8 cellular contexts compared by ENCODE assay signal in the genomic region with DNA sequence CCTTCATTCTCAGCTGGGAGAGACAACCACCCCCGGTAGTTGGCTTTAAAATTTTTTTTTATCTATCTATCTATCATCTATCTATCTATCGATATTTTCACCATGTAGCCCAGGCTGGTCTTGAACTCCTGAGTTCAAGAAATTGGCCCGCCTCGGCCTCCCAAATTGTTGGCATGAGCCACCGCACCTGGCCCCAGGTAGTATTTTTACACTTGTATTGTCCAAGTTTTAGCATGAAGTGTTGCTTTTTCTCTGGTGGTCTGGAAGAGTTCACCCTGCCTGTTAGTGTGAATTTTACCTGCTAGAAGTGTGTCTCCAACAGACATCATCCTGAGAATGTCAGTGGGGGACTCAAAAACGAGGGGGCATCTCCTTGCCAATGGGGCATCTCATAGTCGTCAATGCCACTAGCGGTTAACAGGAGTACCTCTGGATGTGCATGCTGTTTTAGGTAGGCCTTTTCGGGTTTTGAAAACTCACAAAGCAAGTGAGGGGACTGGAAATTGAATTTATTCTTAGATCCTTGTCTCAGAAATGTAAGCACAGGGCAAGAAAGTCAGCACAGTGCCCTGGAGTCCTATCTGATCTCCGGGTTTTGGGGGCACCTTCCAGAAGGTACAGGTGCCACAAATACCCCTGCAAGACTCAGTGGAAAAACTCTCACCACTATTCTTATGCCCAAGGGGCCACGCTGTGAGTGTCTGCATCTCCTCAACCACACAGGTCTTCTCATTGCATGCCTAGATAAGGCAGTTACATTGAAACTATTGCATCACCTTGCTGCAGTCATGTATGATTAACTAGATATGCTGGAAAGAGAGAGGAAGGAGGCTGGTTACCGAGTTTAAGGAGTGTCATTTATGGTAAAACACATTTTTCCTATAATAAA. TPM values are rescaled to one million over a fixed set of nuclear protein-coding genes. Genes with fewer than 3 reads are reported as not detected.
DNase-seq lines count a peak whose midpoint lies in the region; ATAC-seq and TF ChIP-seq lines count a peak whose summit lies in the region.

No MANE protein-coding gene starts in this region.

- no peak for TF ChIP-seq CTCF in CD4-positive, alpha-beta T cell (IDR thresholded peaks at IDR 0.05)

- peak; percentile 37 for ATAC-seq in CD4-positive, alpha-beta T cell (ENCODE audit: poor library complexity)
- ATAC-seq in GM19397 (IDR thresholded peaks at IDR 0.05; ENCODE audit: unreplicated experiment), result peak; percentile 75
- ATAC-seq in HG03432 (IDR thresholded peaks at IDR 0.05; ENCODE audit: unreplicated experiment), result peak; percentile 83
- peak; percentile 73 for ATAC-seq in activated CD8-positive, alpha-beta T cell treated with anti-CD3 and anti-CD28 coated beads, Interleukin-2, amount 10 ng/mL, durations not matched to agents 7 days and 5 days
- no peak for ATAC-seq in naive B cell (ENCODE audit: low read depth in 2 of 2)

- POLR2A ChIA-PET in CD4-positive, alpha-beta T cell (lab: Charles Lee), result no interaction called here
- POLR2A ChIA-PET in activated CD8-positive, alpha-beta T cell treated with anti-CD3 and anti-CD28 coated beads, Interleukin-2, amount 10 ng/mL, durations not matched to agents 7 days and 5 days (lab: Charles Lee), result interaction anchor here (0.9 kb wide), 1 partner anchor 33 kb away, joined by 3 read pairs; no protein-coding TSS in a partner anchor

- CTCF ChIA-PET in CD4-positive, alpha-beta T cell (lab: Charles Lee), result no interaction called here
- CTCF ChIA-PET in activated CD8-positive, alpha-beta T cell treated with anti-CD3 and anti-CD28 coated beads, Interleukin-2, amount 10 ng/mL, durations not matched to agents 7 days and 5 days (lab: Charles Lee), result interaction anchor here (1.6 kb wide), 1 partner anchor 17 kb away, joined by 3 read pairs; no protein-coding TSS in a partner anchor

- no peak overlapping the region for H3K27ac Mint-ChIP-seq in CD4-positive, alpha-beta T cell
- H3K27ac Mint-ChIP-seq in activated CD8-positive, alpha-beta T cell treated with anti-CD3 and anti-CD28 coated beads, Interleukin-2, amount 10 ng/mL, durations not matched to agents 7 days and 5 days, result peak overlapping the region; percentile 87
- peak overlapping the region in 3 of 6 donors; percentile 25 to 81 (median 50) for H3K27ac Mint-ChIP-seq in naive B cell

- H3K4me3 Mint-ChIP-seq in CD4-positive, alpha-beta T cell, result peak overlapping the region; percentile 66
- H3K4me3 Mint-ChIP-seq in activated CD8-positive, alpha-beta T cell treated with anti-CD3 and anti-CD28 coated beads, Interleukin-2, amount 10 ng/mL, durations not matched to agents 7 days and 5 days, result peak overlapping the region; percentile 71
- H3K4me3 Mint-ChIP-seq in naive B cell, result peak overlapping the region in 6 of 8 donors; percentile 7 to 62 (median 30)

- intact Hi-C loops in CD4-positive, alpha-beta T cell (cut with DNase I, micrococcal nuclease), result no loop called here

- H3K27ac ChIP-seq in CD4-positive, alpha-beta T cell (ENCODE audit: low read depth, low read length), result no peak overlapping the region

- no peaks in the 10 kb centered on the region for H3K27me3 Mint-ChIP-seq in CD4-positive, alpha-beta T cell
- H3K27me3 Mint-ChIP-seq in activated CD8-positive, alpha-beta T cell treated with anti-CD3 and anti-CD28 coated beads, Interleukin-2, amount 10 ng/mL, durations not matched to agents 7 days and 5 days (ENCODE audit: low read depth), result no peaks in the 10 kb centered on the region
- H3K27me3 Mint-ChIP-seq in naive B cell, result peaks cover 0 to 2% (median 0%) of the 10 kb centered on the region in 3 donors

- H3K9me3 ChIP-seq in CD4-positive, alpha-beta T cell (ENCODE audit: control insufficient read depth, low read length), result no peaks in the 10 kb centered on the region

- H3K9me3 Mint-ChIP-seq in CD4-positive, alpha-beta T cell, result no peaks in the 10 kb centered on the region
- H3K9me3 Mint-ChIP-seq in activated CD8-positive, alpha-beta T cell treated with anti-CD3 and anti-CD28 coated beads, Interleukin-2, amount 10 ng/mL, durations not matched to agents 7 days and 5 days (ENCODE audit: insufficient read depth), result no peaks in the 10 kb centered on the region
- no peaks in the 10 kb centered on the region for H3K9me3 Mint-ChIP-seq in naive B cell

- H3K36me3 Mint-ChIP-seq in CD4-positive, alpha-beta T cell (ENCODE audit: low read depth), result no peaks in the 10 kb centered on the region
- no peaks in the 10 kb centered on the region for H3K36me3 Mint-ChIP-seq in activated CD8-positive, alpha-beta T cell treated with anti-CD3 and anti-CD28 coated beads, Interleukin-2, amount 10 ng/mL, durations not matched to agents 7 days and 5 days (ENCODE audit: low read depth)
- no peaks in the 10 kb centered on the region for H3K36me3 Mint-ChIP-seq in naive B cell

- peaks cover 31% of the 10 kb centered on the region for H3K4me1 Mint-ChIP-seq in CD4-positive, alpha-beta T cell (ENCODE audit: low read depth)
- H3K4me1 Mint-ChIP-seq in activated CD8-positive, alpha-beta T cell treated with anti-CD3 and anti-CD28 coated beads, Interleukin-2, amount 10 ng/mL, durations not matched to agents 7 days and 5 days (ENCODE audit: low read depth), result peaks cover 44% of the 10 kb centered on the region
- peaks cover 19 to 29% (median 29%) of the 10 kb centered on the region in 3 donors for H3K4me1 Mint-ChIP-seq in naive B cell

- DNase-seq in CD4-positive, alpha-beta T cell, result no peak
- DNase-seq in activated CD8-positive, alpha-beta T cell treated with anti-CD3 and anti-CD28 coated beads, Interleukin-2, amount 10 ng/mL, durations not matched to agents 7 days and 5 days, result peak; percentile 47
- DNase-seq in naive B cell (no peak), inferior parietal cortex (ENCODE audit: extremely low spot score) (no peak), D341Med (ENCODE audit: low spot score) (no peak), Kasumi-1 (lab: John Stamatoyannopoulos, UW) (no peak)

- no peaks in the 10 kb centered on the region for H3K27me3 ChIP-seq in CD4-positive, alpha-beta T cell (ENCODE audit: control insufficient read depth, insufficient read depth, low read length)

RNA-seq across cellular contexts. Expression of a gene that starts 37.1 kb away (rescaled TPM):
- total RNA-seq in CD4-positive, alpha-beta T cell, result 1,000 to 10,000 TPM; 3,816 to 3,885 TPM
- total RNA-seq in activated CD8-positive, alpha-beta T cell treated with anti-CD3 and anti-CD28 coated beads, Interleukin-2, amount 10 ng/mL, durations not matched to agents 7 days and 5 days, result 10 to 100 TPM; 29.6 to 34.5 TPM
- 10 to 100 TPM in 5 of 6 donors, 1 to 10 TPM in 1; 4.0 to 48.4 (median 33.8) TPM for polyA plus RNA-seq in naive B cell (ENCODE audit: low read depth in 6 of 6)

Comparison
In these comparisons a context has a peak if more than half of its experiments do, and no peak if none do; other contexts are left out.
1. ATAC-seq: peak in CD4-positive, alpha-beta T cell (single experiment), GM19397 (single experiment), HG03432 (single experiment) and activated CD8-positive, alpha-beta T cell treated with anti-CD3 and anti-CD28 coated beads, Interleukin-2, amount 10 ng/mL, durations not matched to agents 7 days and 5 days (single experiment); none in naive B cell (0 of 2).
2. RNA of a gene that starts 37.1 kb away (total RNA-seq): 3,816 to 3,885 TPM in CD4-positive, alpha-beta T cell; 29.6 to 34.5 TPM in activated CD8-positive, alpha-beta T cell treated with anti-CD3 and anti-CD28 coated beads, Interleukin-2, amount 10 ng/mL, durations not matched to agents 7 days and 5 days; every median in the first group is over 100 times any median in the second.
3. Peak in every context shown above with its lines, with median percentiles within 50 percentile points of each other: H3K4me3 Mint-ChIP-seq.